Comparison of ENCODE assay signal across 22 cellular contexts in the genomic region with DNA sequence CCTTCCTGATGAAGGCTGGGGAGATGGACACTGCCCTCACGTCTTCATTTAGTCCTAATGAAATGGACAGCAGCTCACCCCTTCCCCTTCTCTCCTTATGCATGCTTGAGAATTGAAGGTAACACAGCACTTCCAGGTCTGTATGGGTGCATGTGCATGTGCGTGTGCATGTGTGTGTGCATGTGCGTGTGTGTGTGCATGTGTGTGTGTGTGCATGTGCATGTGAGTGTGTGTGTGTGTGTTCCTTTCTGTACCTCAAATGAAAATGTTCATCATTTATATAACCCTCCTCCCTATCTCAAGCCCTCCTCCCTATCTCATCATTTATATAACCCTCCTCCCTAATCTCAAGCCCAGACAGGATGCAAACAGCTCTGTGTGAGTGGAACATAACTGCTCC.
"Had no signal": no experiment of that assay in that cellular context is flagged by ENCODE, and none has a peak within 500 bp of the region (broad histone marks: within the 10 kb centered on the region; RNA-seq: fewer than 3 reads in every experiment).

No MANE protein-coding gene starts in this region.

- H3K27me3 Mint-ChIP-seq: IgD-negative memory B cell, T-cell had no signal

- H3K9me3 ChIP-seq: SJSA1 had no signal

- H3K36me3 ChIP-seq: SJSA1 had no signal

- H3K27ac ChIP-seq: SJSA1, SK-N-MC had no signal

- H3K9me3 Mint-ChIP-seq: IgD-negative memory B cell had no signal

- H3K4me1 ChIP-seq: SJSA1 had no signal

- H3K27me3 ChIP-seq: SJSA1 had no signal

- H3K4me3 Mint-ChIP-seq: IgD-negative memory B cell, T-cell had no signal

- H3K27ac Mint-ChIP-seq: IgD-negative memory B cell, T-cell had no signal

- H3K36me3 Mint-ChIP-seq: IgD-negative memory B cell, T-cell had no signal

- H3K4me1 Mint-ChIP-seq: T-cell had no signal

- H3K4me3 ChIP-seq: SJSA1, SK-N-MC had no signal

- ATAC-seq: T-cell had no signal

- DNase-seq: KBM-7, MV-4-11, NCI-H1048, NCI-H1105 treated with DMSO at 0.1 percent for 48 hours, NCI-H1417 treated with DMSO at 0.1 percent for 48 hours, NCI-H146, NCI-H1694 treated with DMSO at 0.1 percent for 48 hours, NCI-H2029, NCI-H2171 treated with DMSO at 0.1 percent for 48 hours, NCI-H2227 treated with DMSO at 0.1 percent for 48 hours, NCI-H524, NCI-H69, NCI-H774, Right ventricle myocardium superior, RPMI8226, SIG-M5, SW 1271, T-cell had no signal

- FAIRE-seq: RCC 7860 had no signal
